In the genomic region with DNA sequence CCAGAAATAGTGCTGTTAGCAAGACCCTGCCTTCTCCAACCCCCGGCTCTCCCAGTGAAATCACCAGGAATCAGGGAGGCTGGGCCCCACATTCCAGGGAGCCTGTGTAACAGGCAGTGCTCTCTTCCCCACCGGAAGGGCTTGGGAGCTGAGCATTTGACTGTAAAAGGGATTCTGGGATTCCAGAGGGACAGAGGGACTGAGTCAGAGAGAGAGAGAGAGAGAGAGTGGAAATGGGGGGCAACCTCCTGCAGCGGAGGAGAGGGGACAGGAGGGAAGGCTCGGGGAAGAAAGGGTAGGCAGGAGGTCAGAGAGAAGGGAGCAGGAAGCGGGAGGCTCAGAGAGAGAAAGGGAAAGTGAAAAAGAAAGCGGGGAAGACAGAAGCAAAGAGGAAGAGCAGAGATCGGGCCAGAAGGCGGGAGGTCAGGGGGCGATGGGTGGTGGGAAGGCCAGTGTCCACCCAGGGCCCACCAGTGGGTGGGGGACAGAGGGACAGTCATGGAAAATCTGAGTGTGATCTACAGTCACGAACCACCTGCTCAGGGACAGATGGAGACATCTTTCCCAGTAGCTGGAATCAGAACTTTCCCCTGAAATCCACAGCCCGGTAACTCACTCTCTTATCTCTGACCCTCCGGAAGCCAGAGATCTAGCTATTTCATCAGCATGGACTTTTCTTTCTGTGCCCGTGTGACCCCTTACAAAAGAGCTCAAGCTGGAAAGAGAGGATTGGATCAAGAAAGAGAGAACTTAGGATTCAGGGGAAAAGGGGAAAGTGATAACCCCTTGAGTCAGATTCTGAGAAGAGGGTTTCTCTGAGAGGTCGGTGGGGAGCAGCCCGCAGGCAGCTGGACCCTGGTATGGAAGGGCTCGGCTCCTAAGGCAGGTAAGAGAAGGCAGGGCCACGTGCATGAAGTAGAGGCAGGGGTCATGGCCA, we compare ENCODE assay signal across 1 cellular context.
TF ChIP-seq lines count a peak whose summit lies in the region.

No MANE protein-coding gene starts in this region.

TF ChIP-seq in HepG2, 621 proteins besides CTCF, POLR2A, EP300 and RAD21 (continued from another document and continues in another):
- TF ChIP-seq, protein P1, sequence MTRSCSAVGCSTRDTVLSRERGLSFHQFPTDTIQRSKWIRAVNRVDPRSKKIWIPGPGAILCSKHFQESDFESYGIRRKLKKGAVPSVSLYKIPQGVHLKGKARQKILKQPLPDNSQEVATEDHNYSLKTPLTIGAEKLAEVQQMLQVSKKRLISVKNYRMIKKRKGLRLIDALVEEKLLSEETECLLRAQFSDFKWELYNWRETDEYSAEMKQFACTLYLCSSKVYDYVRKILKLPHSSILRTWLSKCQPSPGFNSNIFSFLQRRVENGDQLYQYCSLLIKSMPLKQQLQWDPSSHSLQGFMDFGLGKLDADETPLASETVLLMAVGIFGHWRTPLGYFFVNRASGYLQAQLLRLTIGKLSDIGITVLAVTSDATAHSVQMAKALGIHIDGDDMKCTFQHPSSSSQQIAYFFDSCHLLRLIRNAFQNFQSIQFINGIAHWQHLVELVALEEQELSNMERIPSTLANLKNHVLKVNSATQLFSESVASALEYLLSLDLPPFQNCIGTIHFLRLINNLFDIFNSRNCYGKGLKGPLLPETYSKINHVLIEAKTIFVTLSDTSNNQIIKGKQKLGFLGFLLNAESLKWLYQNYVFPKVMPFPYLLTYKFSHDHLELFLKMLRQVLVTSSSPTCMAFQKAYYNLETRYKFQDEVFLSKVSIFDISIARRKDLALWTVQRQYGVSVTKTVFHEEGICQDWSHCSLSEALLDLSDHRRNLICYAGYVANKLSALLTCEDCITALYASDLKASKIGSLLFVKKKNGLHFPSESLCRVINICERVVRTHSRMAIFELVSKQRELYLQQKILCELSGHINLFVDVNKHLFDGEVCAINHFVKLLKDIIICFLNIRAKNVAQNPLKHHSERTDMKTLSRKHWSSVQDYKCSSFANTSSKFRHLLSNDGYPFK (CRISPR knock-in tag; IDR thresholded peaks at IDR 0.05; ENCODE audit: borderline replicate concordance) = no peak
- TF ChIP-seq CBX2 (IDR thresholded peaks at IDR 0.05; ENCODE audit: low read depth, low read length) (no peak), CBX2 (CRISPR knock-in tag; IDR thresholded peaks at IDR 0.05; ENCODE audit: low read depth) (no peak), PRPF4 (IDR thresholded peaks at IDR 0.05; ENCODE audit: low read depth, low read length, poor library complexity, severe bottlenecking) (no peak), CCDC6 (CRISPR knock-in tag; IDR thresholded peaks at IDR 0.05) (0 out of 2 replicates have a peak, but pooled peaks have one; percentile 44), ZNF567 (CRISPR knock-in tag; IDR thresholded peaks at IDR 0.05; ENCODE audit: borderline replicate concordance) (no peak), SALL2 (CRISPR knock-in tag; IDR thresholded peaks at IDR 0.05) (no peak), HOXD1 (CRISPR knock-in tag; IDR thresholded peaks at IDR 0.05) (no peak), SMYD3 (CRISPR knock-in tag; IDR thresholded peaks at IDR 0.05) (no peak), PAX8 (CRISPR knock-in tag; IDR thresholded peaks at IDR 0.05; ENCODE audit: borderline replicate concordance) (no peak), NCOR1 (IDR thresholded peaks at IDR 0.05; ENCODE audit: borderline replicate concordance, low read length) (peak; percentile 17; the same call in 1 of the 2 replicates), RFX1 (IDR thresholded peaks at IDR 0.05) (no peak), TRIM24 (CRISPR knock-in tag; IDR thresholded peaks at IDR 0.05) (no peak), DMAP1 (CRISPR knock-in tag; IDR thresholded peaks at IDR 0.05) (no peak; the same call in 1 of the 2 replicates), ELF1 (CRISPR knock-in tag; IDR thresholded peaks at IDR 0.05) (peak; percentile 64; the same call in 1 of the 2 replicates), ERF (CRISPR knock-in tag; IDR thresholded peaks at IDR 0.05) (0 out of 2 replicates have a peak, but pooled peaks have one; percentile 32), ZNF292 (CRISPR knock-in tag; IDR thresholded peaks at IDR 0.05; ENCODE audit: borderline replicate concordance, low read depth) (peak; percentile 62; the same call in 1 of the 2 replicates), EHMT2 (IDR thresholded peaks at IDR 0.05; ENCODE audit: borderline replicate concordance, low read depth, low read length) (no peak), ZNF546 (CRISPR knock-in tag; conservative IDR thresholded peaks at IDR 0.05) (no peak), ZNF782 (CRISPR knock-in tag; IDR thresholded peaks at IDR 0.05; ENCODE audit: borderline replicate concordance) (no peak), ARNT (IDR thresholded peaks at IDR 0.05) (no peak), ZSCAN31 (CRISPR knock-in tag; IDR thresholded peaks at IDR 0.05; ENCODE audit: low read depth) (peak; percentile 62; the same call in 1 of the 2 replicates), ZSCAN22 (CRISPR knock-in tag; IDR thresholded peaks at IDR 0.05) (no peak), ZNF75D (CRISPR knock-in tag; IDR thresholded peaks at IDR 0.05; ENCODE audit: borderline replicate concordance) (no peak), ZFP37 (CRISPR knock-in tag; IDR thresholded peaks at IDR 0.05; ENCODE audit: borderline replicate concordance) (0 out of 2 replicates have a peak, but pooled peaks have one; percentile 22), HNRNPK (IDR thresholded peaks at IDR 0.05; ENCODE audit: low read depth, low read length, poor library complexity, severe bottlenecking) (no peak), ZNF547 (CRISPR knock-in tag; IDR thresholded peaks at IDR 0.05) (peak; percentile 46; the same call in 1 of the 2 replicates), KAT7 (CRISPR knock-in tag; IDR thresholded peaks at IDR 0.05; ENCODE audit: borderline replicate concordance) (no peak), HNF4G (IDR thresholded peaks at IDR 0.05; ENCODE audit: borderline replicate concordance, low read depth, low read length) (peak; percentile 57; the same call in 1 of the 2 replicates), HNF4G (CRISPR knock-in tag; IDR thresholded peaks at IDR 0.05; ENCODE audit: borderline replicate concordance, low read depth) (no peak), ZBTB3 (CRISPR knock-in tag; IDR thresholded peaks at IDR 0.05; ENCODE audit: borderline replicate concordance, low read depth) (no peak), ZBTB7B (CRISPR knock-in tag; IDR thresholded peaks at IDR 0.05) (no peak; the same call in 1 of the 2 replicates), ZKSCAN5 (CRISPR knock-in tag; IDR thresholded peaks at IDR 0.05) (no peak), ZNF143 (CRISPR knock-in tag; IDR thresholded peaks at IDR 0.05) (peak; percentile 80), PHF5A (CRISPR knock-in tag; IDR thresholded peaks at IDR 0.05; ENCODE audit: low read depth, unreplicated experiment) (no peak), IRF2 (CRISPR knock-in tag; IDR thresholded peaks at IDR 0.05) (peak; percentile 53; the same call in 1 of the 2 replicates), MTF1 (CRISPR knock-in tag; IDR thresholded peaks at IDR 0.05) (no peak), ZNF205 (CRISPR knock-in tag; IDR thresholded peaks at IDR 0.05) (no peak), TARDBP (CRISPR knock-in tag; IDR thresholded peaks at IDR 0.05) (peak; percentile 74), ZNF121 (CRISPR knock-in tag; IDR thresholded peaks at IDR 0.05) (peak; percentile 77), SETDB1 (CRISPR knock-in tag; IDR thresholded peaks at IDR 0.05; ENCODE audit: borderline replicate concordance) (no peak), ZNF569 (CRISPR knock-in tag; IDR thresholded peaks at IDR 0.05; ENCODE audit: borderline replicate concordance) (no peak), ZNF543 (CRISPR knock-in tag; IDR thresholded peaks at IDR 0.05) (no peak; the same call in none of the 2 replicates), ZNF788 (CRISPR knock-in tag; IDR thresholded peaks at IDR 0.05; ENCODE audit: borderline replicate concordance) (peak; percentile 77; the same call in 1 of the 2 replicates), KAT2B (IDR thresholded peaks at IDR 0.05; ENCODE audit: borderline replicate concordance, low read depth, low read length) (no peak), SIX4 (CRISPR knock-in tag; IDR thresholded peaks at IDR 0.05) (no peak)
- TF ChIP-seq, protein P2, sequence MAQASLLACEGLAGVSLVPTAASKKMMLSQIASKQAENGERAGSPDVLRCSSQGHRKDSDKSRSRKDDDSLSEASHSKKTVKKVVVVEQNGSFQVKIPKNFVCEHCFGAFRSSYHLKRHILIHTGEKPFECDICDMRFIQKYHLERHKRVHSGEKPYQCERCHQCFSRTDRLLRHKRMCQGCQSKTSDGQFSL (CRISPR knock-in tag; IDR thresholded peaks at IDR 0.05) = no peak
- TF ChIP-seq, protein P3, sequence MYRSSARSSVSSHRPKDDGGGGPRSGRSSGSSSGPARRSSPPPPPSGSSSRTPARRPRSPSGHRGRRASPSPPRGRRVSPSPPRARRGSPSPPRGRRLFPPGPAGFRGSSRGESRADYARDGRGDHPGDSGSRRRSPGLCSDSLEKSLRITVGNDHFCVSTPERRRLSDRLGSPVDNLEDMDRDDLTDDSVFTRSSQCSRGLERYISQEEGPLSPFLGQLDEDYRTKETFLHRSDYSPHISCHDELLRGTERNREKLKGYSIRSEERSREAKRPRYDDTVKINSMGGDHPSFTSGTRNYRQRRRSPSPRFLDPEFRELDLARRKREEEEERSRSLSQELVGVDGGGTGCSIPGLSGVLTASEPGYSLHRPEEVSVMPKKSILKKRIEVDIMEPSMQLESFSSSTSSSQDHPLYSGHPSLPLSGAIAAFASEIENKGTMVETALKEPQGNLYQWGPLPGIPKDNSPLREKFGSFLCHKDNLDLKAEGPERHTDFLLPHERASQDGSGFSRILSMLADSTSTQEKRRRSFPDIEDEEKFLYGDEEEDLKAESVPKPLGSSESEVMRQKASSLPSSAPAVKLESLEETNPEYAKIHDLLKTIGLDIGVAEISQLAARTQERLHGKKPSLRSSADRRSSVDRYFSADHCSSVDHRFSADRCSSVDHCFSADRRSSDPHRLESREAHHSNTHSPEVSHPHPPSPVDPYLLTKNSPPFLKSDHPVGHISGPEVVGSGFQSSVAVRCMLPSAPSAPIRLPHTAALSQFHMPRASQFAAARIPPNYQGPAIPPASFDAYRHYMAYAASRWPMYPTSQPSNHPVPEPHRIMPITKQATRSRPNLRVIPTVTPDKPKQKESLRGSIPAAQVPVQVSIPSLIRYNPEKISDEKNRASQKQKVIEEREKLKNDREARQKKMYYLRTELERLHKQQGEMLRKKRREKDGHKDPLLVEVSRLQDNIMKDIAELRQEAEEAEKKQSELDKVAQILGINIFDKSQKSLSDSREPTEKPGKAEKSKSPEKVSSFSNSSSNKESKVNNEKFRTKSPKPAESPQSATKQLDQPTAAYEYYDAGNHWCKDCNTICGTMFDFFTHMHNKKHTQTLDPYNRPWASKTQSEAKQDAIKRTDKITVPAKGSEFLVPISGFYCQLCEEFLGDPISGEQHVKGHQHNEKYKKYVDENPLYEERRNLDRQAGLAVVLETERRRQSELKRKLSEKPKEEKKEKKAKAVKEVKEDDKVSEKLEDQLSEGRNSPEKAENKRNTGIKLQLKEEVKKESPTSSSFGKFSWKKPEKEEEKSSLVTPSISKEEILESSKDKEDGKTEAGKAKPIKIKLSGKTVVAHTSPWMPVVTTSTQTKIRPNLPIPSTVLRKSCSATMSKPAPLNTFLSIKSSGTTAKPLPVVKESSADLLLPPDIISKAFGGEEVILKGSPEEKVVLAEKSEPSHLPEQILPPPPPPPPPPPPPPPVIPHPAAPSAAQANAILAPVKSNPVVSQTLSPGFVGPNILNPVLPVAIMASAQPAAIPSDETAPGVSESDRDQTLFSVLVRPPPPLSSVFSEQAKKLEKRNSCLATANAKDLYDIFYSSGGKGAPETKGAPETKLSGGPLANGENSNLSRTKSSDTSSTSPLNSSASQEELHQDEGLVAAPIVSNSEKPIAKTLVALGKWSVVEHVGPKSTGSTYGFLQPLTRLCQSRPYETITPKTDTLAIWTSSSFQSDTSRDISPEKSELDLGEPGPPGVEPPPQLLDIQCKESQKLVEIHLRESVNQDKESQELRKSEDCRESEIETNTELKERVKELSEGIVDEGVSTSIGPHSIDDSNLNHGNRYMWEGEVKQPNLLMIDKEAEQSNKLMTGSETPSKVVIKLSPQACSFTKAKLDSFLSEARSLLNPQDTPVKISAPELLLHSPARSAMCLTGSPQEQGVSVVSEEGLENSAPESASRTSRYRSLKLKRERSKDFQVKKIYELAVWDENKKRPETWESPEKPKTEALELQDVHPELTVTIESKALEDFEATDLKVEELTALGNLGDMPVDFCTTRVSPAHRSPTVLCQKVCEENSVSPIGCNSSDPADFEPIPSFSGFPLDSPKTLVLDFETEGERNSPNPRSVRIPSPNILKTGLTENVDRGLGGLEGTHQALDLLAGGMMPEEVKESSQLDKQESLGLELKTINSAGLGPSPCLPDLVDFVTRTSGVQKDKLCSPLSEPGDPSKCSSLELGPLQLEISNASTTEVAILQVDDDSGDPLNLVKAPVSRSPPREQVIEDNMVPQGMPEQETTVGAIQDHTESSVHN (CRISPR knock-in tag; IDR thresholded peaks at IDR 0.05) = 0 out of 2 replicates have a peak, but pooled peaks have one; percentile 63
- TF ChIP-seq, protein P4, sequence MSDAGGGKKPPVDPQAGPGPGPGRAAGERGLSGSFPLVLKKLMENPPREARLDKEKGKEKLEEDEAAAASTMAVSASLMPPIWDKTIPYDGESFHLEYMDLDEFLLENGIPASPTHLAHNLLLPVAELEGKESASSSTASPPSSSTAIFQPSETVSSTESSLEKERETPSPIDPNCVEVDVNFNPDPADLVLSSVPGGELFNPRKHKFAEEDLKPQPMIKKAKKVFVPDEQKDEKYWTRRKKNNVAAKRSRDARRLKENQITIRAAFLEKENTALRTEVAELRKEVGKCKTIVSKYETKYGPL (CRISPR knock-in tag; IDR thresholded peaks at IDR 0.05) = 0 out of 2 replicates have a peak, but pooled peaks have one; percentile 27
- TF ChIP-seq, protein P5, sequence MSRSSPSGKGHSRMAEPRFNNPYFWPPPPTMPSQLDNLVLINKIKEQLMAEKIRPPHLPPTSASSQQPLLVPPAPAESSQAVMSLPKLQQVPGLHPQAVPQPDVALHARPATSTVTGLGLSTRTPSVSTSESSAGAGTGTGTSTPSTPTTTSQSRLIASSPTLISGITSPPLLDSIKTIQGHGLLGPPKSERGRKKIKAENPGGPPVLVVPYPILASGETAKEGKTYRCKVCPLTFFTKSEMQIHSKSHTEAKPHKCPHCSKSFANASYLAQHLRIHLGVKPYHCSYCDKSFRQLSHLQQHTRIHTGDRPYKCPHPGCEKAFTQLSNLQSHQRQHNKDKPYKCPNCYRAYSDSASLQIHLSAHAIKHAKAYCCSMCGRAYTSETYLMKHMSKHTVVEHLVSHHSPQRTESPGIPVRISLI (CRISPR knock-in tag; IDR thresholded peaks at IDR 0.05; ENCODE audit: borderline replicate concordance) = 0 out of 2 replicates have a peak, but pooled peaks have one; percentile 17
- TF ChIP-seq, protein P6, sequence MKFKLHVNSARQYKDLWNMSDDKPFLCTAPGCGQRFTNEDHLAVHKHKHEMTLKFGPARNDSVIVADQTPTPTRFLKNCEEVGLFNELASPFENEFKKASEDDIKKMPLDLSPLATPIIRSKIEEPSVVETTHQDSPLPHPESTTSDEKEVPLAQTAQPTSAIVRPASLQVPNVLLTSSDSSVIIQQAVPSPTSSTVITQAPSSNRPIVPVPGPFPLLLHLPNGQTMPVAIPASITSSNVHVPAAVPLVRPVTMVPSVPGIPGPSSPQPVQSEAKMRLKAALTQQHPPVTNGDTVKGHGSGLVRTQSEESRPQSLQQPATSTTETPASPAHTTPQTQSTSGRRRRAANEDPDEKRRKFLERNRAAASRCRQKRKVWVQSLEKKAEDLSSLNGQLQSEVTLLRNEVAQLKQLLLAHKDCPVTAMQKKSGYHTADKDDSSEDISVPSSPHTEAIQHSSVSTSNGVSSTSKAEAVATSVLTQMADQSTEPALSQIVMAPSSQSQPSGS (CRISPR knock-in tag; IDR thresholded peaks at IDR 0.05) = peak; percentile 32
- TF ChIP-seq, protein P7, sequence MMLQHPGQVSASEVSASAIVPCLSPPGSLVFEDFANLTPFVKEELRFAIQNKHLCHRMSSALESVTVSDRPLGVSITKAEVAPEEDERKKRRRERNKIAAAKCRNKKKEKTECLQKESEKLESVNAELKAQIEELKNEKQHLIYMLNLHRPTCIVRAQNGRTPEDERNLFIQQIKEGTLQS (CRISPR knock-in tag; IDR thresholded peaks at IDR 0.05) = peak; percentile 73
